ENCODE assay signal across 8 cellular contexts in genomic region chr5:113330533-113331200, GRCh38.
DNase-seq lines count a peak whose midpoint lies in the region; ATAC-seq and TF ChIP-seq lines count a peak whose summit lies in the region.

No MANE protein-coding gene starts in this region.

- intact Hi-C loops in gastrocnemius medialis (cut with DNase I; ENCODE audit: low total_unique reads) = no loop called here

- H3K4me1 ChIP-seq in Karpas-422 (ENCODE audit: low read length) (peaks cover 32% of the 10 kb centered on the region), gastroesophageal sphincter (peaks cover 0 to 9% (median 0%) of the 10 kb centered on the region in 3 donors), gastrocnemius medialis (peaks cover 0 to 5% of the 10 kb centered on the region in 2 donors)
- H3K4me1 ChIP-seq in effector memory CD4-positive, alpha-beta T cell (ENCODE audit: control insufficient read depth, insufficient read depth, low read length, poor library complexity, severe bottlenecking) = no peaks in the 10 kb centered on the region

- H3K27me3 Mint-ChIP-seq in T-cell = no peaks in the 10 kb centered on the region

- TF ChIP-seq POLR2A in gastroesophageal sphincter (IDR thresholded peaks at IDR 0.05) (no peak), gastrocnemius medialis (IDR thresholded peaks at IDR 0.05) (no peak)

- in situ Hi-C loops in gastrocnemius medialis (cut with MboI; ENCODE audit: low sequenced_read_pairs in 4 of 4) = loop anchor here in 3 of 4 donors (5.0 to 25.0 kb wide), 2 partner anchors 318 to 338 kb away; no protein-coding TSS in a partner anchor

- no peaks in the 10 kb centered on the region for H3K79me2 ChIP-seq in Karpas-422 (ENCODE audit: low read length)

- POLR2A ChIA-PET in T-cell (lab: Charles Lee) = interaction anchor here (0.7 to 1.0 kb wide), 2 partner anchors 335 to 351 kb away, joined by 3 read pairs; no protein-coding TSS in a partner anchor

- 22 to 30% methylated on average over 2 to 4 of the region's 4 CpGs for WGBS in gastroesophageal sphincter (ENCODE audit: low coverage in 1 of 2), 2 donors

- no peak for TF ChIP-seq EP300 in gastroesophageal sphincter (IDR thresholded peaks at IDR 0.05)

- H3K4me3 ChIP-seq in Karpas-422 (ENCODE audit: low read length) (peak overlapping the region; percentile 39), gastroesophageal sphincter (no peak overlapping the region), gastrocnemius medialis (peak overlapping the region in 1 of 4 donors; percentile 4)
- H3K4me3 ChIP-seq in effector memory CD4-positive, alpha-beta T cell (ENCODE audit: insufficient read depth, low read depth, low read length, poor library complexity, severe bottlenecking) = no peak overlapping the region

- no peaks in the 10 kb centered on the region for H3K9me3 ChIP-seq in Karpas-422 (ENCODE audit: low read length)
- no peaks in the 10 kb centered on the region for H3K9me3 ChIP-seq in gastroesophageal sphincter
- no peaks in the 10 kb centered on the region for H3K9me3 ChIP-seq in gastrocnemius medialis
- no peaks in the 10 kb centered on the region for H3K9me3 ChIP-seq in effector memory CD4-positive, alpha-beta T cell (ENCODE audit: control insufficient read depth, low read length)

- CTCF ChIA-PET in T-cell (lab: Charles Lee) = interaction anchor here (0.6 to 8.6 kb wide), 10 partner anchors 36 to 1159 kb away, joined by 3 to 117 read pairs (median 4); partner anchors contain the start of gene DCP2 (in 1 of the 2)

- H3K4me1 Mint-ChIP-seq in T-cell = peaks cover 16 to 19% (median 18%) of the 10 kb centered on the region in 3 donors

- H3K27ac ChIP-seq in Karpas-422 (ENCODE audit: low read length) (no peak overlapping the region), gastroesophageal sphincter (no peak overlapping the region), gastrocnemius medialis (peak overlapping the region in 2 of 4 donors; percentile 20 to 67)
- no peak overlapping the region for H3K27ac ChIP-seq in effector memory CD4-positive, alpha-beta T cell (ENCODE audit: insufficient read depth, low read length, poor library complexity, severe bottlenecking)

- TF ChIP-seq CTCF in gastroesophageal sphincter (IDR thresholded peaks at IDR 0.05) = peak; percentile 23 to 53 (median 31)
- TF ChIP-seq CTCF in gastrocnemius medialis (IDR thresholded peaks at IDR 0.05 in 4 of 5, conservative IDR thresholded peaks at IDR 0.05 in 1 of 5) = peak in 2 of 5 experiments; percentile 34 to 50

- peak; percentile 72 for ATAC-seq in GM19463 (IDR thresholded peaks at IDR 0.05; ENCODE audit: unreplicated experiment)
- peak; percentile 78 to 88 (median 87) for ATAC-seq in T-cell (replicated peaks in 1 of 4)
- ATAC-seq in gastroesophageal sphincter = peak; percentile 73
- ATAC-seq in gastrocnemius medialis = peak; percentile 87

- H3K4me2 ChIP-seq in Karpas-422 (ENCODE audit: low read depth, low read length, poor library complexity, severe bottlenecking) = peak overlapping the region; percentile 67

- peak; percentile 63 for DNase-seq in DMS53 (lab: John Stamatoyannopoulos, UW)
- DNase-seq in Karpas-422 = peak; percentile 86
- DNase-seq in T-cell = peak in 9 of 34 experiments; percentile 4 to 39 (median 16)
- peak; percentile 30 to 59 for DNase-seq in gastrocnemius medialis
- DNase-seq in activated CD4-positive, alpha-beta T cell treated with anti-CD3 and anti-CD28 coated beads, Interleukin-2, amount 50 U/mL, for 48 hours = no peak
- no peak for DNase-seq in effector memory CD4-positive, alpha-beta T cell

- H3K27me3 ChIP-seq in Karpas-422 (ENCODE audit: low read length) (no peaks in the 10 kb centered on the region), gastroesophageal sphincter (no peaks in the 10 kb centered on the region), gastrocnemius medialis (no peaks in the 10 kb centered on the region)
- no peaks in the 10 kb centered on the region for H3K27me3 ChIP-seq in effector memory CD4-positive, alpha-beta T cell (replicated peaks; ENCODE audit: control insufficient read depth, insufficient read depth, low read length, poor library complexity, severe bottlenecking)

- H3K9ac ChIP-seq in Karpas-422 (ENCODE audit: low read length) = 0 out of 2 replicates have a peak overlapping the region, but pooled peaks have one; percentile 13

- no peaks in the 10 kb centered on the region for H4K20me1 ChIP-seq in Karpas-422 (ENCODE audit: insufficient read depth, low read depth, low read length)

- H3K9me2 ChIP-seq in Karpas-422 (replicated peaks; ENCODE audit: insufficient read depth, low read length) = no peaks in the 10 kb centered on the region

- peak overlapping the region; percentile 72; the same call in 1 of the 2 replicates for H2AFZ ChIP-seq in Karpas-422 (ENCODE audit: low read length)

- no peak overlapping the region for H3K4me3 Mint-ChIP-seq in T-cell

- no peaks in the 10 kb centered on the region for H3K36me3 Mint-ChIP-seq in T-cell

- no peaks in the 10 kb centered on the region for H3K36me3 ChIP-seq in Karpas-422 (ENCODE audit: insufficient read depth, low read length)
- H3K36me3 ChIP-seq in gastroesophageal sphincter = no peaks in the 10 kb centered on the region
- H3K36me3 ChIP-seq in gastrocnemius medialis = no peaks in the 10 kb centered on the region
- no peaks in the 10 kb centered on the region for H3K36me3 ChIP-seq in effector memory CD4-positive, alpha-beta T cell (ENCODE audit: control insufficient read depth, insufficient read depth, low read length)

- no peaks in the 10 kb centered on the region for H3K9me3 Mint-ChIP-seq in T-cell

- H3K27ac Mint-ChIP-seq in T-cell = peak overlapping the region in 1 of 2 donors; percentile 19

Comparison
In these comparisons a context has a peak if more than half of its experiments do, and no peak if none do; other contexts are left out.
1. DNase-seq: peak in DMS53 (single experiment), Karpas-422 (single experiment) and gastrocnemius medialis (2 of 2); none in activated CD4-positive, alpha-beta T cell treated with anti-CD3 and anti-CD28 coated beads, Interleukin-2, amount 50 U/mL, for 48 hours (0 of 2) and effector memory CD4-positive, alpha-beta T cell (0 of 3).
2. Peak in every context shown above with its lines, with median percentiles within 50 percentile points of each other: ATAC-seq.